Comparison of ENCODE assay signal across 19 cellular contexts in the genomic region with DNA sequence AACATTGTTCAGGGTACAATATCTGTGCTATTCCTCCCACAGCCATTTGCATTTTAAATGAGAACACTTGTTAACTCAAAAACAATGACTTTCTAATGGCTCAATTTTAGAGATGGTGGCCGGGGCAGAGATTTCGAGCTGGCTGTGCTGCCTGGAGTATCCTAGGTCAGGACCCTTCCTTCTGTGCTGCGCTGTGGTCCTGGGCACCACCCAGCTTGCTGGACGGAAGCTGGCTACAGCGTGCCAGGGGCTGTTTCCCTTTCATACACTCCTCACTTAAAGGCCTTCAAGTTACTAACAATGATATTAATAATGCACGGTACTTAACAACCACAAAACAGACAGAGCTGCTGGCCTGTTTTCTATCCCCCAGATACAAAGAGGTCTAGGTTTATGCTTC.
"Had no signal": no experiment of that assay in that cellular context is flagged by ENCODE, and none has a peak within 500 bp of the region (broad histone marks: within the 10 kb centered on the region; RNA-seq: fewer than 3 reads in every experiment).

No MANE protein-coding gene starts in this region.

- H3K4me1 ChIP-seq: adrenal gland, suprapubic skin, transverse colon had no signal

- H3K36me3 ChIP-seq: adrenal gland, suprapubic skin, transverse colon had no signal

- H3K27me3 ChIP-seq: adrenal gland, suprapubic skin, transverse colon had no signal

- H3K4me1 Mint-ChIP-seq: activated B cell treated with CpG ODN at 0.5 μM for 24 hours; activated CD4-positive, alpha-beta memory T cell treated with anti-CD3 and anti-CD28 coated beads, Interleukin-2, amount 10 ng/mL, durations not matched to agents 7 days and 5 days; mesothelial cell of epicardium had no signal

- H3K27ac ChIP-seq: adrenal gland, suprapubic skin, transverse colon had no signal

- H3K9me3 ChIP-seq: adrenal gland, suprapubic skin, transverse colon had no signal

- H3K4me3 Mint-ChIP-seq: activated B cell treated with CpG ODN at 0.5 μM for 24 hours; activated CD4-positive, alpha-beta memory T cell treated with anti-CD3 and anti-CD28 coated beads, Interleukin-2, amount 10 ng/mL, durations not matched to agents 7 days and 5 days; effector memory CD8-positive, alpha-beta T cell; mesothelial cell of epicardium; nephron had no signal

- FAIRE-seq: islet of Langerhans had no signal

- H3K27ac Mint-ChIP-seq: activated B cell treated with CpG ODN at 0.5 μM for 24 hours; activated CD4-positive, alpha-beta memory T cell treated with anti-CD3 and anti-CD28 coated beads, Interleukin-2, amount 10 ng/mL, durations not matched to agents 7 days and 5 days; effector memory CD8-positive, alpha-beta T cell; mesothelial cell of epicardium had no signal

- DNase-seq: activated B cell treated with CpG ODN at 0.5 μM for 24 hours; activated CD4-positive, alpha-beta memory T cell treated with anti-CD3 and anti-CD28 coated beads, Interleukin-2, amount 10 ng/mL, durations not matched to agents 7 days and 5 days; activated CD4-positive, alpha-beta T cell treated with anti-CD3 and anti-CD28 coated beads for 48 hours; activated effector memory CD4-positive, alpha-beta T cell treated with Interleukin-2 at 50 U/mL for 16 hours; activated naive CD4-positive, alpha-beta T cell treated with anti-CD3 and anti-CD28 coated beads, Interleukin-2, amount 50 U/mL, for 16 hours; activated T-cell treated with anti-CD3 and anti-CD28 coated beads, Interleukin-2, amount 50 U/mL, for 48 hours; dermis blood vessel endothelial cell; effector memory CD8-positive, alpha-beta T cell; left colon; retina; stimulated activated CD4-positive, alpha-beta T cell treated with anti-CD3 and anti-CD28 coated beads, Interleukin-2, amount 100 ng/mL, for 24 hours; stimulated activated naive CD8-positive, alpha-beta T cell treated with anti-CD3 and anti-CD28 coated beads, Interleukin-15, Interleukin-2, amounts not matched to agents 100 U/mL and 50 U/mL, for 24 hours; transverse colon had no signal

- H3K27me3 Mint-ChIP-seq: activated B cell treated with CpG ODN at 0.5 μM for 24 hours had no signal

- H3K36me3 Mint-ChIP-seq: mesothelial cell of epicardium had no signal

- H3K4me3 ChIP-seq: adrenal gland, lung, suprapubic skin, transverse colon had no signal

- ATAC-seq: effector memory CD8-positive, alpha-beta T cell; left colon; stimulated activated naive CD8-positive, alpha-beta T cell treated with anti-CD3 and anti-CD28 coated beads, Interleukin-15, Interleukin-2, amounts not matched to agents 100 U/mL and 50 U/mL, for 24 hours had no signal
